In the genomic region with DNA sequence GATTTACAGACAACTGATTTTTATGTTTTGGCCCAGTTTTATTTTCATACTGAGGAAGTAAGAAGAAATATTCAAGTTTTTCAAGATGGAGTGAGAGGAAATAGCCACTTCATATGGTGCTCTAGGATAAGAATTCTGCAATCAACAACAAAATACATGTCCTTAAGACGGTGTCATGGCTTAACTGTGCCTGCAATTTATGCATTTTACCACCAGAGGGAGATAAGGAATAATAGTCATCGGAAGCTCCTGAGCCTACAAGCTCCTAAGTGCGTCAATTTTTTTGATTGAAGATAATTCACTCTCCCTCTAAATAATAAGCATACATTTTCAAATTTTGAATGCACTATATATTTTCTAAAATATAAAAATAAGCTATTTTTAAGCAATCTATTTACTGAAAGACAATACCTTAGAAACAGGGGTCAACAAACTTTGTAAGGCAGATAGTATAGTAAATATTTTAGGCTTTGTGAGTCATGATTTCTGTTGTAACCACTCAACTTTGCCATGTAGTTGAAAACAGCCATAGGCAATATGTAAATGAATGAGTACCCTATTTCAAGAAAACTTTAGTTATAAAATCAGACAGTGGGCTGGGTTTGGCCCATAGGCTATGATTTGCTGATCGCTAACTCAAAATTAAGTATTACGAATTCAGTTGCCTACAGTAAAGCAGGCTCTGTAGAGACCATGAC, we compare ENCODE assay signal across 9 cellular contexts.
A peak's percentile ranks its signal among the peaks of the same experiment; 100 is the strongest.
DNase-seq lines count a peak whose midpoint lies in the region; ATAC-seq, FAIRE-seq and TF ChIP-seq lines count a peak whose summit lies in the region.
"Had no signal": no experiment of that assay in that cellular context is flagged by ENCODE, and none has a peak within 500 bp of the region (broad histone marks: within the 10 kb centered on the region; RNA-seq: fewer than 3 reads in every experiment).

No MANE protein-coding gene starts in this region.

- intact Hi-C loops in Panc1 (cut with micrococcal nuclease; ENCODE audit: unreplicated experiment): no loop called here

- H3K4me3 ChIP-seq in Panc1 (ENCODE audit: low read depth in 2 of 2, low read length in 2 of 2) (no peak overlapping the region), foreskin fibroblast (ENCODE audit: low read depth in 1 of 2, low read length in 2 of 2) (no peak overlapping the region)

- TF ChIP-seq CTCF in Panc1 (IDR thresholded peaks at IDR 0.05): peak; percentile 64; the same call in 1 of the 2 replicates
- peak; percentile 31 for TF ChIP-seq CTCF in foreskin fibroblast (IDR thresholded peaks at IDR 0.05; ENCODE audit: low read depth, low read length)

- ATAC-seq in Panc1 (no peak), HG03175 (IDR thresholded peaks at IDR 0.05; ENCODE audit: unreplicated experiment) (no peak)

- no peaks in the 10 kb centered on the region for H3K9me3 ChIP-seq in Panc1 (ENCODE audit: control insufficient read depth, insufficient read depth, low read depth, low read length)

- CTCF ChIA-PET in Panc1 (lab: Charles Lee): interaction anchor here (0.6 to 1.2 kb wide), 4 partner anchors 20 to 290 kb away, joined by 3 to 7 read pairs (median 4); no protein-coding TSS in a partner anchor

- peak; percentile 11 for DNase-seq in A172 (ENCODE audit: low spot score)
- DNase-seq in GM19239 (ENCODE audit: insufficient read length, low spot score): no peak
- no peak for DNase-seq in Panc1 (ENCODE audit: low read depth, low spot score)
- DNase-seq in foreskin fibroblast: peak in 1 of 2 donors; percentile 30
- no peak for DNase-seq in retina
- DNase-seq in amygdala (lab: John Stamatoyannopoulos, UW): no peak
- no peak for DNase-seq in C1 segment of cervical spinal cord (lab: John Stamatoyannopoulos, UW)
- DNase-seq: Right ventricle myocardium superior had no signal

- no TSS peak for BruUV-seq in Panc1 (replicated peaks; lab: Mats Ljungman, UMichigan)

- H3K4me1 ChIP-seq in Panc1 (ENCODE audit: control insufficient read depth, insufficient read depth, low read length): no peaks in the 10 kb centered on the region

- in situ Hi-C loops in Panc1 (cut with HindIII; ENCODE audit: low pct_unique_long_range_greater_than_20kb, low sequenced_read_pairs): no loop called here

- peak; percentile 61 for FAIRE-seq in GM19239 (lab: Jason Lieb, UNC)

- no peaks in the 10 kb centered on the region for H3K27me3 ChIP-seq in Panc1 (ENCODE audit: control insufficient read depth, insufficient read depth, low read length)

- POLR2A ChIA-PET in Panc1 (lab: Charles Lee): no interaction called here

- no peak overlapping the region for H3K27ac ChIP-seq in Panc1 (ENCODE audit: low read length)

- no peaks in the 10 kb centered on the region for H3K36me3 ChIP-seq in Panc1 (ENCODE audit: control insufficient read depth, insufficient read depth, low read length)
